Comparison of ENCODE assay signal across 11 cellular contexts in genomic region chr1:86846166-86846647, GRCh38.
DNase-seq lines count a peak whose midpoint lies in the region; TF ChIP-seq lines count a peak whose summit lies in the region.
"Had no signal": no experiment of that assay in that cellular context is flagged by ENCODE, and none has a peak within 500 bp of the region (broad histone marks: within the 10 kb centered on the region; RNA-seq: fewer than 3 reads in every experiment).

No MANE protein-coding gene starts in this region.

- no peaks in the 10 kb centered on the region for H3K36me3 ChIP-seq in ovary
- no peaks in the 10 kb centered on the region for H3K36me3 ChIP-seq in Peyer's patch
- H3K36me3 ChIP-seq: neural progenitor cell had no signal

- 13 to 21% (median 17%) methylated on average over 2 of the region's 2 CpGs for whole genome bisulfite sequencing in ovary, 3 donors

- no peak overlapping the region for H3K27ac ChIP-seq in ovary
- no peak overlapping the region for H3K27ac ChIP-seq in Peyer's patch
- H3K27ac ChIP-seq: C4-2B, neural progenitor cell had no signal

- TF ChIP-seq CTCF in epithelial cell of esophagus (IDR thresholded peaks at IDR 0.05; ENCODE audit: insufficient read depth, low read depth, low read length, missing control alignments), result no peak
- no peak for TF ChIP-seq CTCF in ovary (IDR thresholded peaks at IDR 0.05)
- no peak for TF ChIP-seq CTCF in Peyer's patch (IDR thresholded peaks at IDR 0.05)

- TF ChIP-seq POLR2A in ovary (IDR thresholded peaks at IDR 0.05) (no peak), Peyer's patch (IDR thresholded peaks at IDR 0.05) (no peak)

- no peak for TF ChIP-seq EP300 in ovary (IDR thresholded peaks at IDR 0.05)

- H3K9me3 ChIP-seq in ovary (no peaks in the 10 kb centered on the region), Peyer's patch (no peaks in the 10 kb centered on the region)

- H3K4me1 ChIP-seq in ovary (ENCODE audit: insufficient read depth) (no peaks in the 10 kb centered on the region), Peyer's patch (no peaks in the 10 kb centered on the region)
- H3K4me1 ChIP-seq: neural progenitor cell had no signal

- H3K27me3 ChIP-seq in ovary (no peaks in the 10 kb centered on the region), Peyer's patch (no peaks in the 10 kb centered on the region)
- H3K27me3 ChIP-seq: neural progenitor cell had no signal

- DNase-seq in SIG-M5 treated with dmso at 0.1 percent for 504 hours (lab: John Stamatoyannopoulos, UW; ENCODE audit: unreplicated experiment), result peak; percentile 34
- DNase-seq in SIG-M5 (lab: John Stamatoyannopoulos, UW), result no peak
- DNase-seq in NCI-H460 (ENCODE audit: extremely low read depth, low read depth), result peak; percentile 17
- peak; percentile 88 for DNase-seq in epithelial cell of esophagus (ENCODE audit: low read depth)
- DNase-seq in skeletal muscle cell (ENCODE audit: low read depth), result peak; percentile 96
- DNase-seq in ovary, result no peak
- no peak for DNase-seq in HK-2 (ENCODE audit: unreplicated experiment)
- DNase-seq in Peyer's patch, result no peak
- DNase-seq: NCI-H2081 treated with DMSO at 0.1 percent for 48 hours had no signal

- H3K4me3 ChIP-seq in epithelial cell of esophagus (ENCODE audit: low read length) (no peak overlapping the region), skeletal muscle cell (ENCODE audit: low read depth, low read length) (no peak overlapping the region), ovary (no peak overlapping the region), Peyer's patch (no peak overlapping the region)
- H3K4me3 ChIP-seq: neural progenitor cell had no signal

- intact Hi-C loops in ovary (cut with DNase I), result no loop called here

Comparison
In these comparisons a context has a peak if more than half of its experiments do, and no peak if none do; other contexts are left out.
1. DNase-seq: peak in SIG-M5 treated with dmso at 0.1 percent for 504 hours (single experiment), NCI-H460 (single experiment), epithelial cell of esophagus (single experiment) and skeletal muscle cell (single experiment); none in SIG-M5 (single experiment), ovary (0 of 5), HK-2 (single experiment) and Peyer's patch (0 of 3).